19 cellular contexts compared by ENCODE assay signal in the genomic region with DNA sequence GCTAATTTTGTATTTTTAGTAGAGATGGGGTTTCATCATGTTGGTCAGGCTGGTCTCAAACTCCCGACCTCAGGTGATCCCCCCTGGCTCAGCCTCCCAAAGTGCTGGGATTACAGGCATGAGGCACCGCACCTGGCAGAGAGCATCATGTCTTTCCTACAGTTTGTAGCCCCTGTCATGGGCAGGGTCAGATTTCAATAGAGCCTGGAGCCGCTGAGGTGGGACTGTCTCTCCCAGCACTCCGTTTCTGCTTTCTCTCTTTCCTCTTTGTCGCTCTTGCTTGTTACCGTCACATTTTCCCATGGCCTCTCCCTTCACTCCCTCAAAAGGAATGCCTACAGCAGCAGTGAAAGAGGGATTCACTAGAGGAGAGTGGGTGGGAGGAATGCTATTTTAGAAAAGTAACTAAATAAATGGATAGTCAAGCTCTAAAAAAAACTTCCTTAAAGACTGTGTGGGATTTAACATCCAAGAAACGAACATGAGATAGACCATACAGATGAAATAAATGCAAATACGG.
"Had no signal": no experiment of that assay in that cellular context is flagged by ENCODE, and none has a peak within 500 bp of the region (broad histone marks: within the 10 kb centered on the region; RNA-seq: fewer than 3 reads in every experiment).

No MANE protein-coding gene starts in this region.

- H3K27me3 ChIP-seq: ascending aorta, foreskin keratinocyte, thyroid gland had no signal

- H3K27ac ChIP-seq: ascending aorta, coronary artery, foreskin keratinocyte, left ventricle myocardium inferior, prostate gland, thyroid gland, WERI-Rb-1 had no signal

- H3K4me1 Mint-ChIP-seq: activated naive CD4-positive, alpha-beta T cell treated with anti-CD3 and anti-CD28 coated beads, Interleukin-2, amount 50 U/mL, for 24 hours; T-cell had no signal

- H3K4me3 ChIP-seq: ascending aorta, coronary artery, left ventricle myocardium inferior, prostate gland, thyroid gland had no signal

- ATAC-seq: stimulated activated naive CD8-positive, alpha-beta T cell treated with anti-CD3 and anti-CD28 coated beads, Interleukin-15, Interleukin-2, amounts not matched to agents 100 U/mL and 50 U/mL, for 24 hours; T-cell had no signal

- H3K4me3 Mint-ChIP-seq: activated naive CD4-positive, alpha-beta T cell treated with anti-CD3 and anti-CD28 coated beads, Interleukin-2, amount 50 U/mL, for 24 hours; T-cell; T-helper 2 cell treated with Interferon-gamma antibody and Interleukin-4, amounts not matched to agents 5 μg/mL and 100 μg/mL, for 36 hours had no signal

- H3K9me3 Mint-ChIP-seq: activated naive CD4-positive, alpha-beta T cell treated with anti-CD3 and anti-CD28 coated beads, Interleukin-2, amount 50 U/mL, for 24 hours; immature natural killer cell; T-cell; T-helper 2 cell treated with Interferon-gamma antibody and Interleukin-4, amounts not matched to agents 5 μg/mL and 100 μg/mL, for 36 hours had no signal

- H3K4me1 ChIP-seq: foreskin keratinocyte, prostate gland had no signal

- H3K9me3 ChIP-seq: ascending aorta, left ventricle myocardium inferior, prostate gland, thyroid gland had no signal

- H3K36me3 ChIP-seq: ascending aorta, left ventricle myocardium inferior, prostate gland, thyroid gland, WERI-Rb-1 had no signal

- H3K36me3 Mint-ChIP-seq: activated naive CD4-positive, alpha-beta T cell treated with anti-CD3 and anti-CD28 coated beads, Interleukin-2, amount 50 U/mL, for 24 hours; immature natural killer cell; T-cell had no signal

- DNase-seq: activated CD4-positive, alpha-beta T cell treated with anti-CD3 and anti-CD28 coated beads for 1 hour; activated CD4-positive, alpha-beta T cell treated with anti-CD3 and anti-CD28 coated beads, Interleukin-2, amount 50 U/mL, for 1 hour; activated gamma-delta T cell treated with Interleukin-2 at 50 U/mL for 16 hours; activated T-cell treated with anti-CD3 and anti-CD28 coated beads, Interleukin-2, amount 50 U/mL, for 1 hour; immature natural killer cell; left ventricle myocardium inferior; stimulated activated CD4-positive, alpha-beta T cell treated with anti-CD3 and anti-CD28 coated beads, Interleukin-12 subunit alpha, Interleukin-12 subunit beta, amount 100 ng/mL, for 4 hours; stimulated activated CD4-positive, alpha-beta T cell treated with anti-CD3 and anti-CD28 coated beads, Interleukin-4, amount 100 ng/mL, for 4 hours; stimulated activated naive CD8-positive, alpha-beta T cell treated with anti-CD3 and anti-CD28 coated beads, Interleukin-15, Interleukin-2, amounts not matched to agents 100 U/mL and 50 U/mL, for 24 hours; substantia nigra; T-cell; thyroid gland; WERI-Rb-1 had no signal

- H3K27ac Mint-ChIP-seq: activated naive CD4-positive, alpha-beta T cell treated with anti-CD3 and anti-CD28 coated beads, Interleukin-2, amount 50 U/mL, for 24 hours; T-cell; T-helper 2 cell treated with Interferon-gamma antibody and Interleukin-4, amounts not matched to agents 5 μg/mL and 100 μg/mL, for 36 hours had no signal
